14 cellular contexts compared by ENCODE assay signal in genomic region chr19:16071072-16071691, GRCh38. TPM values are rescaled to one million over a fixed set of nuclear protein-coding genes. Genes with fewer than 3 reads are reported as not detected.
DNase-seq lines count a peak whose midpoint lies in the region; ATAC-seq, FAIRE-seq and TF ChIP-seq lines count a peak whose summit lies in the region.
"Had no signal": no experiment of that assay in that cellular context is flagged by ENCODE, and none has a peak within 500 bp of the region (broad histone marks: within the 10 kb centered on the region; RNA-seq: fewer than 3 reads in every experiment).

No MANE protein-coding gene starts in this region.

- H4K20me1 ChIP-seq in endothelial cell of umbilical vein (replicated peaks; ENCODE audit: control insufficient read depth, extremely low read depth, insufficient read depth, low read length), result no peaks in the 10 kb centered on the region

- H3K9me1 ChIP-seq in endothelial cell of umbilical vein (replicated peaks; ENCODE audit: control insufficient read depth, extremely low read depth, insufficient read depth, low read length), result no peaks in the 10 kb centered on the region

- H3K9me3 Mint-ChIP-seq in osteocyte (ENCODE audit: unreplicated experiment), result no peaks in the 10 kb centered on the region
- H3K9me3 Mint-ChIP-seq: stimulated activated memory B cell treated with anti-CD40 and anti-IgM and Interleukin-4, amounts not matched to agents 10 μg/mL and 1 μg/mL and 100 μg/mL, for 72 hours had no signal

- ATAC-seq in right cardiac atrium (no peak), left cardiac atrium (no peak), aorta (ENCODE audit: low FRiP score) (no peak), sciatic nerve (no peak)

- H3K27ac Mint-ChIP-seq in osteocyte (ENCODE audit: unreplicated experiment), result peak overlapping the region; percentile 74
- H3K27ac Mint-ChIP-seq: stimulated activated memory B cell treated with anti-CD40 and anti-IgM and Interleukin-4, amounts not matched to agents 10 μg/mL and 1 μg/mL and 100 μg/mL, for 72 hours had no signal

- H3K36me3 Mint-ChIP-seq in osteocyte (ENCODE audit: unreplicated experiment), result no peaks in the 10 kb centered on the region
- H3K36me3 Mint-ChIP-seq: stimulated activated memory B cell treated with anti-CD40 and anti-IgM and Interleukin-4, amounts not matched to agents 10 μg/mL and 1 μg/mL and 100 μg/mL, for 72 hours had no signal

- peaks cover 31% of the 10 kb centered on the region for H3K79me2 ChIP-seq in endothelial cell of umbilical vein (ENCODE audit: control insufficient read depth, insufficient read depth, low read length)

- H3K36me3 ChIP-seq in endothelial cell of umbilical vein (ENCODE audit: control insufficient read depth in 2 of 2, extremely low read depth in 1 of 2, insufficient read depth in 2 of 2, low read length in 2 of 2), result no peaks in the 10 kb centered on the region
- H3K36me3 ChIP-seq in aorta (ENCODE audit: control insufficient read depth in 1 of 2, insufficient read depth in 2 of 2, low read length in 1 of 2), result no peaks in the 10 kb centered on the region

- H3K27me3 ChIP-seq in right cardiac atrium (ENCODE audit: control insufficient read depth, insufficient read depth) (no peaks in the 10 kb centered on the region), endothelial cell of umbilical vein (ENCODE audit: control insufficient read depth in 2 of 2, insufficient read depth in 2 of 2, low read length in 2 of 2) (no peaks in the 10 kb centered on the region), aorta (ENCODE audit: control insufficient read depth in 1 of 2, insufficient read depth in 2 of 2, low read length in 1 of 2) (no peaks in the 10 kb centered on the region)

- H3K4me3 ChIP-seq in right cardiac atrium (ENCODE audit: low read length) (no peak overlapping the region), endothelial cell of umbilical vein (replicated peaks in 1 of 3; ENCODE audit: insufficient read depth in 1 of 3, low read depth in 1 of 3, low read length in 3 of 3) (no peak overlapping the region), aorta (ENCODE audit: low read length in 2 of 2) (no peak overlapping the region)

- POLR2A ChIA-PET in endothelial cell of umbilical vein (lab: Charles Lee), result interaction anchor here (0.8 kb wide), 1 partner anchor 10 kb away, joined by 4 read pairs; no protein-coding TSS in a partner anchor

- peak overlapping the region; percentile 55 for H3K27ac ChIP-seq in right cardiac atrium (ENCODE audit: low read length)
- peak overlapping the region; percentile 86 for H3K27ac ChIP-seq in endothelial cell of umbilical vein (ENCODE audit: insufficient read depth, low read depth, low read length)
- peak overlapping the region in 1 of 2 donors; percentile 68 for H3K27ac ChIP-seq in aorta (ENCODE audit: low read depth in 1 of 2, low read length in 2 of 2)
- H3K27ac ChIP-seq: KMS-11 had no signal

- H3K4me3 Mint-ChIP-seq in osteocyte (ENCODE audit: unreplicated experiment), result no peak overlapping the region

- no peaks in the 10 kb centered on the region for H3K4me1 ChIP-seq in right cardiac atrium (ENCODE audit: control insufficient read depth, insufficient read depth, low read length)
- peaks cover 54% of the 10 kb centered on the region for H3K4me1 ChIP-seq in endothelial cell of umbilical vein (ENCODE audit: control insufficient read depth, extremely low read depth, insufficient read depth, low read length)
- H3K4me1 ChIP-seq in aorta (ENCODE audit: control insufficient read depth in 1 of 2, insufficient read depth in 2 of 2, low read length in 2 of 2), result no peaks in the 10 kb centered on the region

- no peaks in the 10 kb centered on the region for H3K27me3 Mint-ChIP-seq in osteocyte (ENCODE audit: unreplicated experiment)
- H3K27me3 Mint-ChIP-seq: stimulated activated memory B cell treated with anti-CD40 and anti-IgM and Interleukin-4, amounts not matched to agents 10 μg/mL and 1 μg/mL and 100 μg/mL, for 72 hours had no signal

- CTCF ChIA-PET in endothelial cell of umbilical vein (lab: Charles Lee), result interaction anchor here (0.9 to 3.2 kb wide), 7 partner anchors 8 to 114 kb away, joined by 3 to 24 read pairs (median 4); partner anchors contain the start of gene FAM32A

- H3K4me1 Mint-ChIP-seq in osteocyte (ENCODE audit: unreplicated experiment), result peaks cover 28% of the 10 kb centered on the region

- TF ChIP-seq POLR2A in endothelial cell of umbilical vein (IDR thresholded peaks at IDR 0.05; ENCODE audit: low read depth, low read length), result no peak

- H3K4me2 ChIP-seq in endothelial cell of umbilical vein (ENCODE audit: insufficient read depth, low read length), result peak overlapping the region; percentile 3
- H3K4me2 ChIP-seq: KMS-11 had no signal

- dilution Hi-C loops in endothelial cell of umbilical vein (cut with MboI; ENCODE audit: extremely low pct_ligation_motif_present, low sequenced_read_pairs), result no loop called here

- peak overlapping the region; percentile 7 for H3K9ac ChIP-seq in endothelial cell of umbilical vein (replicated peaks; ENCODE audit: extremely low read depth, insufficient read depth, low read length)
- H3K9ac ChIP-seq: KMS-11 had no signal

- FAIRE-seq in endothelial cell of umbilical vein (lab: Jason Lieb, UNC), result no peak

- DNase-seq in right cardiac atrium (no peak), left cardiac atrium (no peak), endothelial cell of umbilical vein (ENCODE audit: low read depth, low spot score) (no peak), osteocyte (ENCODE audit: extremely low spot score, unreplicated experiment) (no peak), aorta (peak; percentile 26 to 29), sciatic nerve (ENCODE audit: low spot score) (no peak), NCI-H1048 (lab: John Stamatoyannopoulos, UW) (no peak), GM19238 (ENCODE audit: insufficient read length, low spot score) (no peak)
- DNase-seq: AML-193, cortex of kidney, glutamatergic neuron, GOT3 had no signal

- H2AFZ ChIP-seq in endothelial cell of umbilical vein (ENCODE audit: low read depth, low read length), result no peak overlapping the region

- WGBS in right cardiac atrium, result 78% methylated on average over 9 of the region's 9 CpGs
- 80 to 82% methylated on average over 9 of the region's 9 CpGs for WGBS in aorta, 2 donors

- intact Hi-C loops in right cardiac atrium (cut with DNase I) (no loop called here), left cardiac atrium (cut with DNase I) (no loop called here), endothelial cell of umbilical vein (cut with micrococcal nuclease) (loop anchor here (2.0 to 10.0 kb wide), 2 partner anchors 114 to 254 kb away; partner anchors contain the start of genes FAM32A and KLF2), aorta (cut with DNase I) (no loop called here), sciatic nerve (cut with DNase I) (loop anchor here (5.0 kb wide), 1 partner anchor 46 kb away; no protein-coding TSS in a partner anchor)

- no peak for TF ChIP-seq CTCF in endothelial cell of umbilical vein (IDR thresholded peaks at IDR 0.05; ENCODE audit: extremely low read depth in 1 of 2, insufficient read depth in 1 of 2, low read depth in 1 of 2, low read length in 2 of 2)
- TF ChIP-seq CTCF in osteocyte (IDR thresholded peaks at IDR 0.05), result no peak

- H3K9me3 ChIP-seq in right cardiac atrium (ENCODE audit: control insufficient read depth, low read length) (no peaks in the 10 kb centered on the region), endothelial cell of umbilical vein (replicated peaks; ENCODE audit: control insufficient read depth, insufficient read depth, low read length) (no peaks in the 10 kb centered on the region), aorta (ENCODE audit: control insufficient read depth, low read length) (no peaks in the 10 kb centered on the region)

- TSS peak; percentile 2 for BruUV-seq in endothelial cell of umbilical vein (replicated peaks; lab: Mats Ljungman, UMichigan)

TF ChIP-seq in endothelial cell of umbilical vein, 7 proteins besides CTCF, POLR2A, EP300 and RAD21 (continues in another document):
- TF ChIP-seq MAX (IDR thresholded peaks at IDR 0.05; ENCODE audit: insufficient read depth, insufficient read length) (no peak), POLR2AphosphoS5 (IDR thresholded peaks at IDR 0.05; ENCODE audit: insufficient read depth, low read depth, low read length) (no peak), MYC (IDR thresholded peaks at IDR 0.05; ENCODE audit: low read depth, low read length) (no peak), JUN (IDR thresholded peaks at IDR 0.05; ENCODE audit: borderline replicate concordance, insufficient read depth, insufficient read length, low read depth) (no peak)

RNA-seq across cellular contexts. Expression of gene TPM4, which starts 5.1 kb away (rescaled TPM):
- 100 to 1,000 TPM in 3 of 4 donors, 10 to 100 TPM in 1; 87.7 to 226 (median 130) TPM for total RNA-seq in right cardiac atrium
- polyA plus RNA-seq in right cardiac atrium, result 137 TPM
- 100 to 1,000 TPM; 183 to 310 TPM for total RNA-seq in left cardiac atrium
- total RNA-seq in endothelial cell of umbilical vein, result 875 and 924 TPM in 2 replicates
- 356 and 430 TPM in 2 replicates for polyA plus RNA-seq in endothelial cell of umbilical vein
- polyA plus RNA-seq in endothelial cell of umbilical vein (2011; cell fraction: cytosol; rRNA removed), result 649 and 651 TPM in 2 replicates
- polyA plus RNA-seq in endothelial cell of umbilical vein (2011; cell fraction: nucleus; rRNA removed), result 485 and 680 TPM in 2 replicates
- 943 and 960 TPM in 2 replicates for polyA plus RNA-seq in endothelial cell of umbilical vein (2012)
- 357 TPM in 2 replicates for polyA minus RNA-seq in endothelial cell of umbilical vein
- 149 TPM for polyA minus RNA-seq in endothelial cell of umbilical vein (2011; cell fraction: cytosol; rRNA and poly(A)+ RNA removed)
- 220 and 242 TPM in 2 replicates for polyA minus RNA-seq in endothelial cell of umbilical vein (2011; cell fraction: nucleus; rRNA and poly(A)+ RNA removed)
- 663 and 687 TPM in 2 replicates for total RNA-seq in osteocyte
- total RNA-seq in aorta, result 1,000 to 10,000 TPM in 1 of 2 donors, 100 to 1,000 TPM in 1; 695 to 1,409 TPM
- 100 to 1,000 TPM; 800 to 937 TPM for polyA plus RNA-seq in aorta
- total RNA-seq in sciatic nerve, result 543 TPM

RNA-seq across cellular contexts. Expression of gene RAB8A, which starts 40.5 kb away (rescaled TPM):
- total RNA-seq in right cardiac atrium (10 to 100 TPM; 22.6 to 30.0 (median 24.5) TPM), left cardiac atrium (10 to 100 TPM; 28.2 to 29.8 TPM), endothelial cell of umbilical vein (98.9 and 107 TPM in 2 replicates), osteocyte (55.9 and 61.1 TPM in 2 replicates), aorta (10 to 100 TPM; 51.3 to 56.7 TPM), sciatic nerve (49.6 TPM)
- polyA plus RNA-seq in right cardiac atrium (12.9 TPM), endothelial cell of umbilical vein (62.1 and 81.5 TPM in 2 replicates), aorta (10 to 100 TPM; 17.6 to 30.3 TPM)
- polyA plus RNA-seq in endothelial cell of umbilical vein (2011; cell fraction: cytosol; rRNA removed), result 82.7 and 92.5 TPM in 2 replicates
- polyA plus RNA-seq in endothelial cell of umbilical vein (2011; cell fraction: nucleus; rRNA removed), result 40.7 and 44.4 TPM in 2 replicates
- polyA plus RNA-seq in endothelial cell of umbilical vein (2012), result 97.1 and 112 TPM in 2 replicates
- 128 and 129 TPM in 2 replicates for polyA minus RNA-seq in endothelial cell of umbilical vein
- 108 TPM for polyA minus RNA-seq in endothelial cell of umbilical vein (2011; cell fraction: cytosol; rRNA and poly(A)+ RNA removed)
- polyA minus RNA-seq in endothelial cell of umbilical vein (2011; cell fraction: nucleus; rRNA and poly(A)+ RNA removed), result 36.2 and 41.4 TPM in 2 replicates

Comparison
In these comparisons a context has a peak if more than half of its experiments do, and no peak if none do; other contexts are left out.
1. DNase-seq: peak in aorta (2 of 2); none in right cardiac atrium (0 of 3), left cardiac atrium (single experiment), endothelial cell of umbilical vein (single experiment), osteocyte (single experiment), sciatic nerve (single experiment), NCI-H1048 (single experiment) and GM19238 (single experiment).
2. intact Hi-C loops: an anchor here in endothelial cell of umbilical vein (2.0 to 10.0 kb wide) and sciatic nerve (5.0 kb wide); none called in right cardiac atrium, left cardiac atrium and aorta.